Comparison of ENCODE assay signal across 13 cellular contexts in the genomic region with DNA sequence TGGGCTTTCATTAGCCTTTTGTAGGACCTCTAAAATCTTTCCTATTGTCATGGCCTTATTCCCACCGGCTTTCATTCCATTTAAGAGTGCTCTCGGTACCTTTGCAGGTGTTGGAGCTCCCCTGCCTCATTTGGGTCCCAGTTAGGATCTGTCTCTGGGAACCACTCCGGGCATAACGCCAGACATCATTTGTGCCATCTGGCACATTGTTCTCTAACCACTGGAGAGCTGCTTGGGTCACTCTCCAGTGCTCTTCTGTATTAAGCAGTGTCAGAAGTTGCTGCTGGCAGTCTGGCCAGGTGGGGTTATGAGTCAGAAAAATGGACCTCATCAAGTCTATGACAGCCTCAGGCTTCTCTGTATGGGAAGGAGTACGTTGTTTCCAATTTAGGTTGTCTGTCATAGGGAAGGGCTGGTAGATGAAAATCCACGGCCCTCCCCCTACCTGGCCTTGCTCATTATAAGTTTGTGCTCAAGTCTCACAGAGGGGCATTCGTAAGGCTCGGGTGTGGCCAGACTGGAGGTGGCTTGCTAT.
"Had no signal": no experiment of that assay in that cellular context is flagged by ENCODE, and none has a peak within 500 bp of the region (broad histone marks: within the 10 kb centered on the region; RNA-seq: fewer than 3 reads in every experiment).

No MANE protein-coding gene starts in this region.

- DNase-seq: activated CD4-positive, alpha-beta T cell treated with anti-CD3 and anti-CD28 coated beads, Interleukin-2, amount 50 U/mL, for 1 hour; activated naive CD4-positive, alpha-beta T cell treated with anti-CD3 and anti-CD28 coated beads, Interleukin-2, amount 50 U/mL, for 16 hours; adrenal gland; foreskin fibroblast; glutamatergic neuron; left colon; naive thymus-derived CD8-positive, alpha-beta T cell; right cardiac atrium; small intestine had no signal

- ATAC-seq: left colon; naive thymus-derived CD8-positive, alpha-beta T cell; right cardiac atrium had no signal

- H3K4me3 ChIP-seq: adrenal gland, esophagus muscularis mucosa, lung had no signal

- H3K27me3 ChIP-seq: adrenal gland, esophagus muscularis mucosa, neutrophil had no signal

- H3K4me3 Mint-ChIP-seq: central memory CD8-positive, alpha-beta T cell; naive thymus-derived CD8-positive, alpha-beta T cell had no signal

- H3K4me1 Mint-ChIP-seq: central memory CD8-positive, alpha-beta T cell; naive thymus-derived CD8-positive, alpha-beta T cell had no signal

- H3K27ac Mint-ChIP-seq: naive thymus-derived CD8-positive, alpha-beta T cell had no signal

- H3K27ac ChIP-seq: adrenal gland, esophagus muscularis mucosa, neutrophil had no signal

- H3K36me3 ChIP-seq: adrenal gland, esophagus muscularis mucosa, neutrophil had no signal

- H3K4me1 ChIP-seq: adrenal gland had no signal
